Comparison of ENCODE assay signal across 9 cellular contexts in genomic region chr17:48624544-48625501, GRCh38. TPM values are rescaled to one million over a fixed set of nuclear protein-coding genes. Genes with fewer than 3 reads are reported as not detected.
DNase-seq lines count a peak whose midpoint lies in the region; ATAC-seq and TF ChIP-seq lines count a peak whose summit lies in the region.
"Had no signal": no experiment of that assay in that cellular context is flagged by ENCODE, and none has a peak within 500 bp of the region (broad histone marks: within the 10 kb centered on the region; RNA-seq: fewer than 3 reads in every experiment).

No MANE protein-coding gene starts in this region.

- TF ChIP-seq CTCF in thoracic aorta (IDR thresholded peaks at IDR 0.05), result no peak

- peaks cover 18% of the 10 kb centered on the region for H3K4me1 Mint-ChIP-seq in activated CD8-positive, alpha-beta T cell treated with anti-CD3 and anti-CD28 coated beads, Interleukin-2, amount 10 ng/mL, durations not matched to agents 7 days and 5 days (ENCODE audit: low read depth)

- peak; percentile 62 for DNase-seq in 8988T
- peak; percentile 46 for DNase-seq in H4 (ENCODE audit: low spot score)
- no peak for DNase-seq in activated CD8-positive, alpha-beta T cell treated with anti-CD3 and anti-CD28 coated beads, Interleukin-2, amount 10 ng/mL, durations not matched to agents 7 days and 5 days
- peak; percentile 75 for DNase-seq in iPS-NIHi11 (ENCODE audit: low spot score)
- no peak for DNase-seq in thoracic aorta (ENCODE audit: low spot score)
- no peak for DNase-seq in NCI-H1930 (lab: John Stamatoyannopoulos, UW)

- no peaks in the 10 kb centered on the region for H3K36me3 Mint-ChIP-seq in activated CD8-positive, alpha-beta T cell treated with anti-CD3 and anti-CD28 coated beads, Interleukin-2, amount 10 ng/mL, durations not matched to agents 7 days and 5 days (ENCODE audit: low read depth)

- CTCF ChIA-PET in activated CD8-positive, alpha-beta T cell treated with anti-CD3 and anti-CD28 coated beads, Interleukin-2, amount 10 ng/mL, durations not matched to agents 7 days and 5 days (lab: Charles Lee), result interaction anchor here (0.8 to 3.5 kb wide), 13 partner anchors 9 to 678 kb away, joined by 3 to 34 read pairs (median 5); partner anchors contain the start of genes CDK5RAP3, HOXB5 and HOXB8

- no peak overlapping the region for H3K27ac Mint-ChIP-seq in activated CD8-positive, alpha-beta T cell treated with anti-CD3 and anti-CD28 coated beads, Interleukin-2, amount 10 ng/mL, durations not matched to agents 7 days and 5 days
- H3K27ac Mint-ChIP-seq: dendritic cell treated with granulocyte-macrophage colony-stimulating factor and Interleukin-4, amounts not matched to agents 40 ng/mL and 50 ng/mL, for 4 days had no signal

- H3K4me3 ChIP-seq in thoracic aorta, result peak overlapping the region; percentile 62

- peaks cover 81% of the 10 kb centered on the region for H3K27me3 Mint-ChIP-seq in activated CD8-positive, alpha-beta T cell treated with anti-CD3 and anti-CD28 coated beads, Interleukin-2, amount 10 ng/mL, durations not matched to agents 7 days and 5 days (ENCODE audit: low read depth)

- no peaks in the 10 kb centered on the region for H3K36me3 ChIP-seq in thoracic aorta

- H3K9me3 Mint-ChIP-seq in activated CD8-positive, alpha-beta T cell treated with anti-CD3 and anti-CD28 coated beads, Interleukin-2, amount 10 ng/mL, durations not matched to agents 7 days and 5 days (ENCODE audit: insufficient read depth), result no peaks in the 10 kb centered on the region
- H3K9me3 Mint-ChIP-seq: dendritic cell treated with granulocyte-macrophage colony-stimulating factor and Interleukin-4, amounts not matched to agents 40 ng/mL and 50 ng/mL, for 4 days had no signal

- H3K27ac ChIP-seq in thoracic aorta, result no peak overlapping the region

- peaks cover 18 to 20% of the 10 kb centered on the region in 2 donors for H3K4me1 ChIP-seq in thoracic aorta (ENCODE audit: control insufficient read depth in 1 of 2, low read depth in 2 of 2)

- peaks cover 21% of the 10 kb centered on the region for H3K27me3 ChIP-seq in thoracic aorta (replicated peaks; ENCODE audit: insufficient read depth)

- ATAC-seq in activated CD8-positive, alpha-beta T cell treated with anti-CD3 and anti-CD28 coated beads, Interleukin-2, amount 10 ng/mL, durations not matched to agents 7 days and 5 days, result peak; percentile 24
- ATAC-seq in thoracic aorta (ENCODE audit: insufficient number of reproducible peaks, low FRiP score, low read depth) (no peak), HG03469 (IDR thresholded peaks at IDR 0.05; ENCODE audit: unreplicated experiment) (no peak), GM18498 (IDR thresholded peaks at IDR 0.05; ENCODE audit: unreplicated experiment) (no peak)

- POLR2A ChIA-PET in activated CD8-positive, alpha-beta T cell treated with anti-CD3 and anti-CD28 coated beads, Interleukin-2, amount 10 ng/mL, durations not matched to agents 7 days and 5 days (lab: Charles Lee), result interaction anchor here (0.9 to 1.7 kb wide), 3 partner anchors 12 to 517 kb away, joined by 4 to 7 read pairs (median 5); partner anchors contain the start of gene SNX11

- H3K4me3 Mint-ChIP-seq in activated CD8-positive, alpha-beta T cell treated with anti-CD3 and anti-CD28 coated beads, Interleukin-2, amount 10 ng/mL, durations not matched to agents 7 days and 5 days, result peak overlapping the region; percentile 73

- H3K9me3 ChIP-seq in thoracic aorta, result no peaks in the 10 kb centered on the region

RNA-seq across cellular contexts. Expression of gene HOXB9, which starts 1.3 kb away (rescaled TPM):
- 23.1 and 26.1 TPM in 2 replicates for total RNA-seq in H4 (2014; rRNA removed; shearing (Covaris generic))
- total RNA-seq in activated CD8-positive, alpha-beta T cell treated with anti-CD3 and anti-CD28 coated beads, Interleukin-2, amount 10 ng/mL, durations not matched to agents 7 days and 5 days, result under 1 TPM; 0.37 to 0.65 TPM
- total RNA-seq in thoracic aorta, result not detected

RNA-seq across cellular contexts. Expression of gene HOXB8, which starts 9.7 kb away (rescaled TPM):
- total RNA-seq in H4 (2014; rRNA removed; shearing (Covaris generic)), result 1.2 and 6.3 TPM in 2 replicates
- not detected for total RNA-seq in activated CD8-positive, alpha-beta T cell treated with anti-CD3 and anti-CD28 coated beads, Interleukin-2, amount 10 ng/mL, durations not matched to agents 7 days and 5 days
- total RNA-seq in thoracic aorta, result 1 to 10 TPM in 1 of 2 donors, not detected in 1; 1.4 TPM

RNA-seq across cellular contexts. Expression of gene HOXB7, which starts 14.0 kb away (rescaled TPM):
- 21.2 and 22.4 TPM in 2 replicates for total RNA-seq in H4 (2014; rRNA removed; shearing (Covaris generic))
- total RNA-seq in activated CD8-positive, alpha-beta T cell treated with anti-CD3 and anti-CD28 coated beads, Interleukin-2, amount 10 ng/mL, durations not matched to agents 7 days and 5 days, result under 1 TPM; 0.87 to 0.91 TPM
- total RNA-seq in thoracic aorta, result 1 to 10 TPM in 1 of 2 donors, under 1 TPM in 1; 0.63 to 7.2 TPM

RNA-seq across cellular contexts. Expression of gene HOXB6, which starts 20.0 kb away (rescaled TPM):
- 1.4 and 3.1 TPM in 2 replicates for total RNA-seq in H4 (2014; rRNA removed; shearing (Covaris generic))
- total RNA-seq in activated CD8-positive, alpha-beta T cell treated with anti-CD3 and anti-CD28 coated beads, Interleukin-2, amount 10 ng/mL, durations not matched to agents 7 days and 5 days, result not detected
- 1 to 10 TPM; 4.2 to 9.9 TPM for total RNA-seq in thoracic aorta

RNA-seq across cellular contexts. Expression of gene HOXB5, which starts 31.2 kb away (rescaled TPM):
- total RNA-seq in H4 (2014; rRNA removed; shearing (Covaris generic)), result 0.43 TPM in 1 of 2 replicates, not detected in the other
- total RNA-seq in activated CD8-positive, alpha-beta T cell treated with anti-CD3 and anti-CD28 coated beads, Interleukin-2, amount 10 ng/mL, durations not matched to agents 7 days and 5 days, result not detected
- 1 to 10 TPM in 1 of 2 donors, under 1 TPM in 1; 0.56 to 3.8 TPM for total RNA-seq in thoracic aorta

Comparison
In these comparisons a context has a peak if more than half of its experiments do, and no peak if none do; other contexts are left out.
1. DNase-seq: peak in 8988T (single experiment), H4 (single experiment) and iPS-NIHi11 (single experiment); none in activated CD8-positive, alpha-beta T cell treated with anti-CD3 and anti-CD28 coated beads, Interleukin-2, amount 10 ng/mL, durations not matched to agents 7 days and 5 days (single experiment), thoracic aorta (single experiment) and NCI-H1930 (0 of 2).
2. RNA of gene HOXB9, which starts 1.3 kb away (total RNA-seq): 23.1 to 26.1 TPM in H4; 0.37 to 0.65 TPM in activated CD8-positive, alpha-beta T cell treated with anti-CD3 and anti-CD28 coated beads, Interleukin-2, amount 10 ng/mL, durations not matched to agents 7 days and 5 days and not detected in thoracic aorta; every median in the first group is over 10 times any median in the second.